In genomic region chr2:189298038-189298437, GRCh38 we compare ENCODE assay signal across 19 cellular contexts.
DNase-seq lines count a peak whose midpoint lies in the region; ATAC-seq and TF ChIP-seq lines count a peak whose summit lies in the region.
"Had no signal": no experiment of that assay in that cellular context is flagged by ENCODE, and none has a peak within 500 bp of the region (broad histone marks: within the 10 kb centered on the region; RNA-seq: fewer than 3 reads in every experiment).

No MANE protein-coding gene starts in this region.

- DNase-seq in T-helper 2 cell treated with Interferon-gamma antibody and Interleukin-4, amounts not matched to agents 5 μg/mL and 100 μg/mL, for 36 hours (ENCODE audit: low spot score), result no peak
- DNase-seq in T-helper 2 cell (no peak), NCI-H446 treated with DMSO at 0.1 percent for 48 hours (lab: John Stamatoyannopoulos, UW) (peak; percentile 69), brain microvascular endothelial cell (no peak), osteoblast (ENCODE audit: insufficient read length, low spot score, missing footprints) (no peak), NCI-H2107 treated with DMSO at 0.1 percent for 48 hours (lab: John Stamatoyannopoulos, UW; ENCODE audit: unreplicated experiment) (no peak), right lobe of liver (no peak)
- DNase-seq: activated CD4-positive, alpha-beta T cell treated with anti-CD3 and anti-CD28 coated beads, Interleukin-2, amount 50 U/mL, for 4 hours; effector memory CD4-positive, alpha-beta T cell; foreskin keratinocyte; left ventricle myocardium superior; naive B cell; NCI-H524 treated with DMSO at 0.1 percent for 48 hours; OCI-M1; stimulated activated CD4-positive, alpha-beta T cell treated with anti-CD3 and anti-CD28 coated beads, Interleukin-2, amount 100 ng/mL, for 48 hours; tibial artery had no signal

- ATAC-seq in GM18868 (IDR thresholded peaks at IDR 0.05; ENCODE audit: unreplicated experiment) (no peak), right lobe of liver (no peak)
- ATAC-seq: foreskin keratinocyte, left ventricle myocardium superior had no signal

- H3K27ac ChIP-seq in brain microvascular endothelial cell (peak overlapping the region; percentile 37), osteoblast (ENCODE audit: low read depth, low read length) (peak overlapping the region; percentile 62), right lobe of liver (no peak overlapping the region)
- H3K27ac ChIP-seq: cardiac muscle cell, foreskin keratinocyte, SJSA1, tibial artery had no signal

- peaks cover 17% of the 10 kb centered on the region for H3K9me3 Mint-ChIP-seq in T-helper 2 cell treated with Interferon-gamma antibody and Interleukin-4, amounts not matched to agents 5 μg/mL and 100 μg/mL, for 36 hours
- H3K9me3 Mint-ChIP-seq: naive B cell had no signal

- H3K27me3 Mint-ChIP-seq in T-helper 2 cell treated with Interferon-gamma antibody and Interleukin-4, amounts not matched to agents 5 μg/mL and 100 μg/mL, for 36 hours (ENCODE audit: low read depth), result no peaks in the 10 kb centered on the region
- H3K27me3 Mint-ChIP-seq: naive B cell had no signal

- H3K4me3 Mint-ChIP-seq in T-helper 2 cell treated with Interferon-gamma antibody and Interleukin-4, amounts not matched to agents 5 μg/mL and 100 μg/mL, for 36 hours, result peak overlapping the region; percentile 44
- H3K4me3 Mint-ChIP-seq: naive B cell had no signal

- peaks cover 3% of the 10 kb centered on the region for H3K36me3 Mint-ChIP-seq in T-helper 2 cell treated with Interferon-gamma antibody and Interleukin-4, amounts not matched to agents 5 μg/mL and 100 μg/mL, for 36 hours (ENCODE audit: low read depth)
- H3K36me3 Mint-ChIP-seq: naive B cell had no signal

- no peak for TF ChIP-seq POLR2A in right lobe of liver (IDR thresholded peaks at IDR 0.05)

- H3K4me2 ChIP-seq in osteoblast (ENCODE audit: insufficient read depth, low read length), result peak overlapping the region; percentile 54

- H4K20me1 ChIP-seq in osteoblast (ENCODE audit: insufficient read depth, low read length), result no peaks in the 10 kb centered on the region

- intact Hi-C loops in right lobe of liver (cut with DNase I), result no loop called here

- H3K27me3 ChIP-seq in brain microvascular endothelial cell (replicated peaks) (no peaks in the 10 kb centered on the region), osteoblast (ENCODE audit: insufficient read depth, low read length) (no peaks in the 10 kb centered on the region), right lobe of liver (no peaks in the 10 kb centered on the region)
- H3K27me3 ChIP-seq: cardiac muscle cell, foreskin keratinocyte, SJSA1, tibial artery had no signal

- in situ Hi-C loops in brain microvascular endothelial cell (cut with HindIII; ENCODE audit: low pct_ligation_motif_present, low sequenced_read_pairs), result no loop called here

- H3K36me3 ChIP-seq in brain microvascular endothelial cell (replicated peaks) (no peaks in the 10 kb centered on the region), osteoblast (ENCODE audit: insufficient read depth, low read length) (no peaks in the 10 kb centered on the region), right lobe of liver (no peaks in the 10 kb centered on the region)
- H3K36me3 ChIP-seq: cardiac muscle cell, SJSA1, tibial artery had no signal

- H3K4me1 Mint-ChIP-seq in T-helper 2 cell treated with Interferon-gamma antibody and Interleukin-4, amounts not matched to agents 5 μg/mL and 100 μg/mL, for 36 hours (ENCODE audit: low read depth), result peaks cover 44% of the 10 kb centered on the region
- H3K4me1 Mint-ChIP-seq: naive B cell had no signal

- H3K79me2 ChIP-seq in osteoblast (ENCODE audit: insufficient read depth, low read length), result no peaks in the 10 kb centered on the region

- peak overlapping the region; percentile 64 for H2AFZ ChIP-seq in osteoblast (ENCODE audit: low read length)

- WGBS in right lobe of liver (ENCODE audit: insufficient coverage, low coverage, low lambda C conversion rate, missing lambda C conversion rate), result 57% methylated on average over 1 of the region's 1 CpG

- H3K4me1 ChIP-seq in osteoblast (ENCODE audit: insufficient read depth, low read length) (peaks cover 22% of the 10 kb centered on the region), right lobe of liver (no peaks in the 10 kb centered on the region)

- TF ChIP-seq CTCF in brain microvascular endothelial cell (IDR thresholded peaks at IDR 0.05; ENCODE audit: low read depth, low read length, missing control alignments), result no peak
- no peak for TF ChIP-seq CTCF in osteoblast (IDR thresholded peaks at IDR 0.05; ENCODE audit: extremely low read depth, low read depth, low read length)
- TF ChIP-seq CTCF in right lobe of liver (IDR thresholded peaks at IDR 0.05), result no peak

- H3K27ac Mint-ChIP-seq in T-helper 2 cell treated with Interferon-gamma antibody and Interleukin-4, amounts not matched to agents 5 μg/mL and 100 μg/mL, for 36 hours, result no peak overlapping the region
- H3K27ac Mint-ChIP-seq: naive B cell had no signal

- H3K4me3 ChIP-seq in brain microvascular endothelial cell (ENCODE audit: low read depth, low read length), result no peak overlapping the region
- H3K4me3 ChIP-seq in osteoblast (ENCODE audit: insufficient read depth, low read length), result no peak overlapping the region
- no peak overlapping the region for H3K4me3 ChIP-seq in right lobe of liver
- H3K4me3 ChIP-seq: cardiac muscle cell, SJSA1, tibial artery had no signal

- H3K9me3 ChIP-seq in osteoblast (ENCODE audit: low read depth, low read length) (no peaks in the 10 kb centered on the region), right lobe of liver (no peaks in the 10 kb centered on the region)
- H3K9me3 ChIP-seq: SJSA1, tibial artery had no signal

Comparison
In these comparisons a context has a peak if more than half of its experiments do, and no peak if none do; other contexts are left out.
1. H3K27ac ChIP-seq: peak in brain microvascular endothelial cell (single experiment) and osteoblast (single experiment); none in right lobe of liver (0 of 3).